Comparison of ENCODE assay signal across 18 cellular contexts in genomic region chr11:34909955-34910354, GRCh38. TPM values are rescaled to one million over a fixed set of nuclear protein-coding genes. Genes with fewer than 3 reads are reported as not detected.
DNase-seq lines count a peak whose midpoint lies in the region; ATAC-seq and TF ChIP-seq lines count a peak whose summit lies in the region.
"Had no signal": no experiment of that assay in that cellular context is flagged by ENCODE, and none has a peak within 500 bp of the region (broad histone marks: within the 10 kb centered on the region; RNA-seq: fewer than 3 reads in every experiment).

No MANE protein-coding gene starts in this region.

- H3K27ac ChIP-seq in stomach: peak overlapping the region; percentile 16 to 64 (median 57)
- H3K27ac ChIP-seq: hepatocyte, parathyroid adenoma had no signal

- ATAC-seq in left lobe of liver (peak; percentile 92), GM18909 (IDR thresholded peaks at IDR 0.05; ENCODE audit: poor library complexity, unreplicated experiment) (no peak)
- ATAC-seq: HCT116; naive thymus-derived CD4-positive, alpha-beta T cell had no signal

- TF ChIP-seq RAD21 in Ishikawa (IDR thresholded peaks at IDR 0.05; ENCODE audit: low read depth): no peak

- WGBS in stomach, 5 donors: 56 to 70% (median 56%) methylated on average over 4 of the region's 4 CpGs

- no peak overlapping the region for H3K4me3 ChIP-seq in stomach
- H3K4me3 ChIP-seq: hepatocyte had no signal

- no peak overlapping the region for H3K27ac Mint-ChIP-seq in nephron progenitor cell
- H3K27ac Mint-ChIP-seq: memory B cell; naive thymus-derived CD4-positive, alpha-beta T cell had no signal

- peaks cover 52% of the 10 kb centered on the region for H3K36me3 Mint-ChIP-seq in nephron progenitor cell (ENCODE audit: low read depth)

- no peaks in the 10 kb centered on the region for H3K9me3 ChIP-seq in stomach
- H3K9me3 ChIP-seq: BE2C had no signal

- no peak for TF ChIP-seq EP300 in Ishikawa (IDR thresholded peaks at IDR 0.05; ENCODE audit: borderline replicate concordance)
- TF ChIP-seq EP300 in stomach (IDR thresholded peaks at IDR 0.05): no peak

- H3K4me1 ChIP-seq in stomach: peaks cover 17 to 55% (median 38%) of the 10 kb centered on the region in 4 donors
- H3K4me1 ChIP-seq: BE2C had no signal

- peaks cover 30% of the 10 kb centered on the region for H3K9me3 Mint-ChIP-seq in nephron progenitor cell
- H3K9me3 Mint-ChIP-seq: memory B cell had no signal

- H3K36me3 ChIP-seq in stomach: peaks cover 0 to 19% (median 2%) of the 10 kb centered on the region in 4 donors
- H3K36me3 ChIP-seq: BE2C had no signal

- DNase-seq in NOMO-1 treated with dmso at 0.1 percent for 144 hours (lab: John Stamatoyannopoulos, UW; ENCODE audit: unreplicated experiment) (peak; percentile 35), left lobe of liver (ENCODE audit: low spot score) (peak; percentile 73), stomach (no peak), nephron progenitor cell (no peak), NCI-H510A (lab: John Stamatoyannopoulos, UW) (no peak), NCI-H2196 treated with DMSO at 0.1 percent for 48 hours (lab: John Stamatoyannopoulos, UW; ENCODE audit: unreplicated experiment) (no peak)
- DNase-seq: activated CD4-positive, alpha-beta T cell treated with anti-CD3 and anti-CD28 coated beads for 4 hours; BE2C; naive thymus-derived CD4-positive, alpha-beta T cell; NCI-H345; RPMI8226; stimulated activated CD4-positive, alpha-beta T cell treated with anti-CD3 and anti-CD28 coated beads, Interleukin-4, amount 100 ng/mL, for 4 hours had no signal

- TF ChIP-seq POLR2A in stomach (IDR thresholded peaks at IDR 0.05): no peak

- H3K27me3 ChIP-seq in stomach: no peaks in the 10 kb centered on the region
- H3K27me3 ChIP-seq: BE2C, hepatocyte had no signal

- intact Hi-C loops in stomach (cut with DNase I; ENCODE audit: low total_unique reads): no loop called here

- no peaks in the 10 kb centered on the region for H3K27me3 Mint-ChIP-seq in nephron progenitor cell (ENCODE audit: low read depth, poor library complexity)
- H3K27me3 Mint-ChIP-seq: memory B cell; naive thymus-derived CD4-positive, alpha-beta T cell had no signal

- peaks cover 1% of the 10 kb centered on the region for H3K4me1 Mint-ChIP-seq in nephron progenitor cell

- TF ChIP-seq CTCF in stomach (IDR thresholded peaks at IDR 0.05) (no peak), nephron progenitor cell (IDR thresholded peaks at IDR 0.05) (no peak)

- no peak overlapping the region for H3K4me3 Mint-ChIP-seq in nephron progenitor cell
- H3K4me3 Mint-ChIP-seq: memory B cell; naive thymus-derived CD4-positive, alpha-beta T cell had no signal

TF ChIP-seq in Ishikawa, 13 proteins besides CTCF, POLR2A, EP300 and RAD21:
- TF ChIP-seq YY1 (IDR thresholded peaks at IDR 0.05; ENCODE audit: low read depth) (no peak), FOXM1 (IDR thresholded peaks at IDR 0.05; ENCODE audit: borderline replicate concordance, low read depth) (no peak), REST (IDR thresholded peaks at IDR 0.05; ENCODE audit: low read depth) (no peak), CEBPB (IDR thresholded peaks at IDR 0.05) (0 out of 2 replicates have a peak, but pooled peaks have one; percentile 17), TCF12 (IDR thresholded peaks at IDR 0.05; ENCODE audit: low read depth) (no peak), TAF1 (IDR thresholded peaks at IDR 0.05; ENCODE audit: low read depth) (no peak), TEAD4 (IDR thresholded peaks at IDR 0.05) (no peak), MAX (IDR thresholded peaks at IDR 0.05) (no peak)

RNA-seq across cellular contexts. Expression of gene APIP, which starts 6.2 kb away (rescaled TPM):
- total RNA-seq in left lobe of liver (8.0 TPM), stomach (10 to 100 TPM in 4 of 5 donors, 1 to 10 TPM in 1; 7.6 to 41.7 (median 26.8) TPM)
- 10 to 100 TPM; 22.3 to 42.9 (median 40.0) TPM for polyA plus RNA-seq in stomach

RNA-seq across cellular contexts. Expression of gene PDHX, which starts 6.5 kb away (rescaled TPM):
- total RNA-seq in left lobe of liver: 26.5 TPM
- 10 to 100 TPM in 4 of 5 donors, 1 to 10 TPM in 1; 4.1 to 45.9 (median 28.4) TPM for total RNA-seq in stomach
- 10 to 100 TPM; 18.8 to 25.2 (median 21.4) TPM for polyA plus RNA-seq in stomach

Comparison
In these comparisons a context has a peak if more than half of its experiments do, and no peak if none do; other contexts are left out.
1. DNase-seq: peak in NOMO-1 treated with dmso at 0.1 percent for 144 hours (single experiment) and left lobe of liver (single experiment); none in stomach (single experiment), nephron progenitor cell (single experiment), NCI-H510A (single experiment) and NCI-H2196 treated with DMSO at 0.1 percent for 48 hours (single experiment).